ENCODE assay signal across 15 cellular contexts in genomic region chr16:85733839-85734170, GRCh38. TPM values are rescaled to one million over a fixed set of nuclear protein-coding genes. Genes with fewer than 3 reads are reported as not detected.
A peak's percentile ranks its signal among the peaks of the same experiment; 100 is the strongest.
DNase-seq lines count a peak whose midpoint lies in the region; ATAC-seq and TF ChIP-seq lines count a peak whose summit lies in the region.
"Had no signal": no experiment of that assay in that cellular context is flagged by ENCODE, and none has a peak within 500 bp of the region (broad histone marks: within the 10 kb centered on the region; RNA-seq: fewer than 3 reads in every experiment).

No MANE protein-coding gene starts in this region.

- H3K27me3 Mint-ChIP-seq in activated T-helper 1 cell treated with anti-CD3 and anti-CD28 coated beads, Interleukin-12 subunit alpha, Interleukin-12 subunit beta, Interleukin-2, Interleukin-4 antibody, amounts not matched to agents 30 ng/mL and 10 ng/mL and 1 ng/mL, durations not matched to agents 14 hours and 24 hours and 36 hours (ENCODE audit: insufficient read depth): peaks cover 3% of the 10 kb centered on the region

- H3K27ac ChIP-seq in cardiac muscle cell (no peak overlapping the region), right atrium auricular region (no peak overlapping the region), iPS DF 6.9 (ENCODE audit: low read length) (no peak overlapping the region), tibial artery (no peak overlapping the region)
- H3K27ac ChIP-seq: right lobe of liver, thoracic aorta, VCaP had no signal

- H3K4me3 ChIP-seq in cardiac muscle cell: no peak overlapping the region
- no peak overlapping the region for H3K4me3 ChIP-seq in right atrium auricular region
- H3K4me3 ChIP-seq in iPS DF 6.9 (ENCODE audit: low read length): no peak overlapping the region
- H3K4me3 ChIP-seq in tibial artery: no peak overlapping the region
- H3K4me3 ChIP-seq: hepatocyte, right lobe of liver, thoracic aorta had no signal

- no peaks in the 10 kb centered on the region for H3K9me3 Mint-ChIP-seq in activated T-helper 1 cell treated with anti-CD3 and anti-CD28 coated beads, Interleukin-12 subunit alpha, Interleukin-12 subunit beta, Interleukin-2, Interleukin-4 antibody, amounts not matched to agents 30 ng/mL and 10 ng/mL and 1 ng/mL, durations not matched to agents 14 hours and 24 hours and 36 hours

- DNase-seq in cardiac muscle cell (ENCODE audit: low read depth in 1 of 2, low spot score in 1 of 2): peak; percentile 46 to 57
- no peak for DNase-seq in right atrium auricular region (ENCODE audit: low spot score)
- DNase-seq in iPS DF 6.9 (ENCODE audit: low read depth, low spot score): peak; percentile 84
- DNase-seq in activated T-helper 1 cell treated with anti-CD3 and anti-CD28 coated beads, Interleukin-12 subunit alpha, Interleukin-12 subunit beta, Interleukin-2, Interleukin-4 antibody, amounts not matched to agents 30 ng/mL and 10 ng/mL and 1 ng/mL, durations not matched to agents 14 hours and 24 hours and 36 hours (ENCODE audit: low spot score): no peak
- DNase-seq in left lobe of liver (ENCODE audit: low spot score): no peak
- DNase-seq in activated gamma-delta T cell (lab: John Stamatoyannopoulos, UW): no peak
- DNase-seq in tibial artery: no peak
- DNase-seq: activated T-cell treated with anti-CD3 and anti-CD28 coated beads for 4 hours, anterior cingulate cortex, NCI-H2107, right lobe of liver had no signal

- intact Hi-C loops in activated T-helper 1 cell treated with anti-CD3 and anti-CD28 coated beads, Interleukin-12 subunit alpha, Interleukin-12 subunit beta, Interleukin-2, Interleukin-4 antibody, amounts not matched to agents 30 ng/mL and 10 ng/mL and 1 ng/mL, durations not matched to agents 14 hours and 24 hours and 36 hours (cut with micrococcal nuclease): no loop called here
- intact Hi-C loops in tibial artery (cut with DNase I; ENCODE audit: low total_unique reads): no loop called here

- no peak overlapping the region for H3K27ac Mint-ChIP-seq in activated T-helper 1 cell treated with anti-CD3 and anti-CD28 coated beads, Interleukin-12 subunit alpha, Interleukin-12 subunit beta, Interleukin-2, Interleukin-4 antibody, amounts not matched to agents 30 ng/mL and 10 ng/mL and 1 ng/mL, durations not matched to agents 14 hours and 24 hours and 36 hours

- H3K4me1 Mint-ChIP-seq in activated T-helper 1 cell treated with anti-CD3 and anti-CD28 coated beads, Interleukin-12 subunit alpha, Interleukin-12 subunit beta, Interleukin-2, Interleukin-4 antibody, amounts not matched to agents 30 ng/mL and 10 ng/mL and 1 ng/mL, durations not matched to agents 14 hours and 24 hours and 36 hours (ENCODE audit: low read depth): peaks cover 8% of the 10 kb centered on the region

- H3K27me3 ChIP-seq in cardiac muscle cell (no peaks in the 10 kb centered on the region), right atrium auricular region (no peaks in the 10 kb centered on the region), iPS DF 6.9 (ENCODE audit: control insufficient read depth, insufficient read depth, low read length) (no peaks in the 10 kb centered on the region), tibial artery (peaks cover 0 to 41% of the 10 kb centered on the region in 2 donors)
- H3K27me3 ChIP-seq: hepatocyte, right lobe of liver had no signal

- H3K36me3 ChIP-seq in cardiac muscle cell (no peaks in the 10 kb centered on the region), right atrium auricular region (no peaks in the 10 kb centered on the region), iPS DF 6.9 (ENCODE audit: control insufficient read depth, insufficient read depth, low read length) (no peaks in the 10 kb centered on the region), tibial artery (no peaks in the 10 kb centered on the region)
- H3K36me3 ChIP-seq: right lobe of liver, thoracic aorta had no signal

- TF ChIP-seq CTCF in cardiac muscle cell (IDR thresholded peaks at IDR 0.05; ENCODE audit: low read depth, low read length) (no peak), right atrium auricular region (IDR thresholded peaks at IDR 0.05) (no peak), tibial artery (IDR thresholded peaks at IDR 0.05) (no peak)

- H3K4me1 ChIP-seq in cardiac muscle cell (ENCODE audit: low read depth) (no peaks in the 10 kb centered on the region), right atrium auricular region (no peaks in the 10 kb centered on the region), iPS DF 6.9 (ENCODE audit: control insufficient read depth, insufficient read depth, low read length) (peaks cover 6% of the 10 kb centered on the region), tibial artery (no peaks in the 10 kb centered on the region)
- H3K4me1 ChIP-seq: right lobe of liver had no signal

- no peaks in the 10 kb centered on the region for H3K36me3 Mint-ChIP-seq in activated T-helper 1 cell treated with anti-CD3 and anti-CD28 coated beads, Interleukin-12 subunit alpha, Interleukin-12 subunit beta, Interleukin-2, Interleukin-4 antibody, amounts not matched to agents 30 ng/mL and 10 ng/mL and 1 ng/mL, durations not matched to agents 14 hours and 24 hours and 36 hours (ENCODE audit: low read depth)

- ATAC-seq in SK-N-SH treated with all-trans-retinoic acid at 6 μM for 48 hours (0 out of 3 replicates have a peak, but pooled peaks have one; percentile 33), left lobe of liver (no peak)

- WGBS in iPS DF 6.9 (ENCODE audit: insufficient coverage, insufficient read length): no CpG with 5 or more reads among the region's 11 CpGs

- H3K9me3 ChIP-seq in cardiac muscle cell (ENCODE audit: low read depth) (no peaks in the 10 kb centered on the region), right atrium auricular region (no peaks in the 10 kb centered on the region), iPS DF 6.9 (ENCODE audit: control insufficient read depth, insufficient read depth, low read length) (no peaks in the 10 kb centered on the region), tibial artery (no peaks in the 10 kb centered on the region)
- H3K9me3 ChIP-seq: right lobe of liver, thoracic aorta had no signal

- H3K4me3 Mint-ChIP-seq in activated T-helper 1 cell treated with anti-CD3 and anti-CD28 coated beads, Interleukin-12 subunit alpha, Interleukin-12 subunit beta, Interleukin-2, Interleukin-4 antibody, amounts not matched to agents 30 ng/mL and 10 ng/mL and 1 ng/mL, durations not matched to agents 14 hours and 24 hours and 36 hours: no peak overlapping the region

TF ChIP-seq in SK-N-SH treated with all-trans-retinoic acid at 6 μM for 48 hours, 23 proteins besides CTCF, POLR2A, EP300 and RAD21 (continues in another document):
- TF ChIP-seq ZC3H10 (CRISPR knock-in tag; IDR thresholded peaks at IDR 0.05) (no peak), ARNTL (CRISPR knock-in tag; IDR thresholded peaks at IDR 0.05; ENCODE audit: borderline replicate concordance, low read depth) (no peak), SNAI2 (CRISPR knock-in tag; IDR thresholded peaks at IDR 0.05) (no peak), ESRRG (CRISPR knock-in tag; IDR thresholded peaks at IDR 0.05) (no peak), CSRNP3 (CRISPR knock-in tag; IDR thresholded peaks at IDR 0.05) (no peak), ZFP30 (CRISPR knock-in tag; IDR thresholded peaks at IDR 0.05) (no peak), ISL1 (CRISPR knock-in tag; IDR thresholded peaks at IDR 0.05) (no peak), TCF4 (CRISPR knock-in tag; IDR thresholded peaks at IDR 0.05; ENCODE audit: borderline replicate concordance) (no peak)

RNA-seq across cellular contexts. Expression of gene C16orf74, which starts 17.1 kb away (rescaled TPM):
- 30.9 and 49.7 TPM in 2 replicates for total RNA-seq in cardiac muscle cell
- 37.9 and 46.8 TPM in 2 replicates for polyA plus RNA-seq in cardiac muscle cell
- 1 to 10 TPM in 1 of 2 donors, under 1 TPM in 1; 0.79 to 1.4 TPM for total RNA-seq in right atrium auricular region
- total RNA-seq in activated T-helper 1 cell treated with anti-CD3 and anti-CD28 coated beads, Interleukin-12 subunit alpha, Interleukin-12 subunit beta, Interleukin-2, Interleukin-4 antibody, amounts not matched to agents 30 ng/mL and 10 ng/mL and 1 ng/mL, durations not matched to agents 14 hours and 24 hours and 36 hours: 0.17 TPM in 1 of 2 replicates, not detected in the other
- total RNA-seq in left lobe of liver: 0.30 TPM

RNA-seq across cellular contexts. Expression of gene GINS2, which starts 45.1 kb away (rescaled TPM):
- total RNA-seq in cardiac muscle cell (8.9 and 17.9 TPM in 2 replicates), right atrium auricular region (under 1 TPM in 1 of 2 donors, not detected in 1; 0.15 TPM), left lobe of liver (0.88 TPM)
- polyA plus RNA-seq in cardiac muscle cell: 15.8 and 26.5 TPM in 2 replicates
- 87.2 and 91.1 TPM in 2 replicates for total RNA-seq in activated T-helper 1 cell treated with anti-CD3 and anti-CD28 coated beads, Interleukin-12 subunit alpha, Interleukin-12 subunit beta, Interleukin-2, Interleukin-4 antibody, amounts not matched to agents 30 ng/mL and 10 ng/mL and 1 ng/mL, durations not matched to agents 14 hours and 24 hours and 36 hours

Comparison
In these comparisons a context has a peak if more than half of its experiments do, and no peak if none do; other contexts are left out.
1. DNase-seq: peak in cardiac muscle cell (2 of 2) and iPS DF 6.9 (single experiment); none in right atrium auricular region (single experiment), activated T-helper 1 cell treated with anti-CD3 and anti-CD28 coated beads, Interleukin-12 subunit alpha, Interleukin-12 subunit beta, Interleukin-2, Interleukin-4 antibody, amounts not matched to agents 30 ng/mL and 10 ng/mL and 1 ng/mL, durations not matched to agents 14 hours and 24 hours and 36 hours (single experiment), left lobe of liver (single experiment), activated gamma-delta T cell (single experiment) and tibial artery (0 of 2).
2. RNA of gene C16orf74, which starts 17.1 kb away (total RNA-seq): 30.9 to 49.7 TPM in cardiac muscle cell; 0.79 to 1.4 TPM in right atrium auricular region, 0.30 TPM in left lobe of liver (single experiment) and 0.17 TPM in activated T-helper 1 cell treated with anti-CD3 and anti-CD28 coated beads, Interleukin-12 subunit alpha, Interleukin-12 subunit beta, Interleukin-2, Interleukin-4 antibody, amounts not matched to agents 30 ng/mL and 10 ng/mL and 1 ng/mL, durations not matched to agents 14 hours and 24 hours and 36 hours; every median in the first group is over 10 times any median in the second.